ENCODE assay signal across 21 cellular contexts in the genomic region with DNA sequence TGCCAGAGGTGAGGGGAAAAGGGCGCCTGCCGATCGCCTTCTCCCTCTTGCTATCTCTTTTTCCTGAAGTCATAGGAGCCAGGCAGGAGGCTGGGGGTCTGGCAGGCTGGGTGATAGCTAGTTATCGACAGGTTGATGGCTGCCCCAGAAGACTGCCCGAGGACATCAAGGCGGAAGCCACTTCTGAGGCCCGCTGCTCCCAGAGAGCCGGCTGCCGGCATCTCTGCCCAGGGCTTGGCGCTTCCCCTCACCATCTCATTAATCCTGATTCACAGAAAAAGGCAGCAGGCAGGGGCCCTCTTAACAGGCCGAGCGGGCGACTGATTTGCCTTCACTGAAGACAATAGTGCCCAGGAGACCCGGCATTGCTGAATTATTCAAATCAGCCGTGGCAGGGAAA.
"Had no signal": no experiment of that assay in that cellular context is flagged by ENCODE, and none has a peak within 500 bp of the region (broad histone marks: within the 10 kb centered on the region; RNA-seq: fewer than 3 reads in every experiment).

No MANE protein-coding gene starts in this region.

- H3K9ac ChIP-seq: parathyroid adenoma had no signal

- H3K27ac ChIP-seq: epithelial cell of prostate, esophagus muscularis mucosa, gastrocnemius medialis, left ventricle myocardium inferior, lower lobe of right lung, parathyroid adenoma, prostate gland, right lobe of liver, suprapubic skin, thyroid gland, upper lobe of left lung, uterus had no signal

- H3K9me3 ChIP-seq: gastrocnemius medialis, lower lobe of right lung, prostate gland, right lobe of liver, suprapubic skin, thyroid gland, upper lobe of left lung, uterus had no signal

- H3K27me3 Mint-ChIP-seq: memory B cell had no signal

- H3K27me3 ChIP-seq: esophagus muscularis mucosa, gastrocnemius medialis, right lobe of liver, suprapubic skin, thyroid gland, upper lobe of left lung, uterus had no signal

- H3K4me3 Mint-ChIP-seq: immature natural killer cell; memory B cell; mesothelial cell of epicardium; natural killer cell; stimulated activated effector memory CD8-positive, alpha-beta T cell treated with anti-CD3 and anti-CD28 coated beads, Interleukin-12 subunit alpha, Interleukin-12 subunit beta, amount 100 ng/mL, for 72 hours had no signal

- H3K4me3 ChIP-seq: esophagus muscularis mucosa, gastrocnemius medialis, left ventricle myocardium inferior, lower lobe of right lung, prostate gland, right lobe of liver, suprapubic skin, thyroid gland, upper lobe of left lung, uterus had no signal

- H3K27ac Mint-ChIP-seq: memory B cell; mesothelial cell of epicardium; natural killer cell; stimulated activated effector memory CD8-positive, alpha-beta T cell treated with anti-CD3 and anti-CD28 coated beads, Interleukin-12 subunit alpha, Interleukin-12 subunit beta, amount 100 ng/mL, for 72 hours had no signal

- DNase-seq: effector memory CD4-positive, alpha-beta T cell; gastrocnemius medialis; immature natural killer cell; left ventricle myocardium inferior; lower lobe of right lung; natural killer cell; right lobe of liver; stimulated activated CD4-positive, alpha-beta T cell treated with anti-CD3 and anti-CD28 coated beads, Interleukin-4, amount 100 ng/mL, for 1 hour; stimulated activated CD8-positive, alpha-beta memory T cell treated with anti-CD3 and anti-CD28 coated beads, Interleukin-4, amount 100 ng/mL, for 48 hours; stimulated activated naive CD8-positive, alpha-beta T cell treated with anti-CD3 and anti-CD28 coated beads, Interleukin-15, Interleukin-2, amounts not matched to agents 100 U/mL and 50 U/mL, for 24 hours; thyroid gland; uterus had no signal

- H3K4me1 ChIP-seq: lower lobe of right lung, parathyroid adenoma, prostate gland, right lobe of liver, thyroid gland, upper lobe of left lung, uterus had no signal

- H3K36me3 ChIP-seq: prostate gland, right lobe of liver, uterus had no signal

- H3K9me3 Mint-ChIP-seq: immature natural killer cell, natural killer cell had no signal
